In genomic region chr4:48670587-48670986, GRCh38 we compare ENCODE assay signal across 5 cellular contexts.
A peak's percentile ranks its signal among the peaks of the same experiment; 100 is the strongest.
TF ChIP-seq lines count a peak whose summit lies in the region.

No MANE protein-coding gene starts in this region.

TF ChIP-seq in SK-N-SH treated with all-trans-retinoic acid at 6 μM for 48 hours, 23 proteins besides CTCF, POLR2A, EP300 and RAD21:
- peak; percentile 63 for TF ChIP-seq ZNF8 (CRISPR knock-in tag; IDR thresholded peaks at IDR 0.05)
- TF ChIP-seq PATZ1 (CRISPR knock-in tag; IDR thresholded peaks at IDR 0.05; ENCODE audit: borderline replicate concordance): no peak
- TF ChIP-seq ISL1 (CRISPR knock-in tag; IDR thresholded peaks at IDR 0.05): no peak
- no peak for TF ChIP-seq ARNTL (CRISPR knock-in tag; IDR thresholded peaks at IDR 0.05; ENCODE audit: borderline replicate concordance, low read depth)
- no peak for TF ChIP-seq RARB (CRISPR knock-in tag; IDR thresholded peaks at IDR 0.05)
- no peak for TF ChIP-seq CREB5 (CRISPR knock-in tag; IDR thresholded peaks at IDR 0.05; ENCODE audit: low read depth)

TF ChIP-seq in SK-N-SH, 30 proteins besides CTCF, POLR2A, EP300 and RAD21:
- TF ChIP-seq MAX (IDR thresholded peaks at IDR 0.05; ENCODE audit: low read depth) (no peak), FOSL2 (IDR thresholded peaks at IDR 0.05; ENCODE audit: borderline replicate concordance, low read depth) (no peak), ZBTB33 (IDR thresholded peaks at IDR 0.05; ENCODE audit: borderline replicate concordance, low read depth) (no peak), RFX5 (IDR thresholded peaks at IDR 0.05; ENCODE audit: low read length) (no peak), POLR2AphosphoS5 (IDR thresholded peaks at IDR 0.05; ENCODE audit: low read depth, low read length) (no peak), SIN3A (IDR thresholded peaks at IDR 0.05; ENCODE audit: borderline replicate concordance, low read depth, low read length) (no peak), USF1 (IDR thresholded peaks at IDR 0.05; ENCODE audit: borderline replicate concordance, low read depth) (no peak), SMC3 (IDR thresholded peaks at IDR 0.05; ENCODE audit: low read depth, low read length) (no peak), USF2 (IDR thresholded peaks at IDR 0.05; ENCODE audit: borderline replicate concordance, low read depth, low read length) (no peak)

TF ChIP-seq in GM12891, 5 proteins besides CTCF, POLR2A, EP300 and RAD21:
- TF ChIP-seq SPI1 (IDR thresholded peaks at IDR 0.05; ENCODE audit: low read depth, low read length) (no peak), PAX5 (IDR thresholded peaks at IDR 0.05; ENCODE audit: insufficient read depth, low read length, severe bottlenecking) (no peak), POLR2AphosphoS5 (IDR thresholded peaks at IDR 0.05; ENCODE audit: low read depth, low read length) (no peak), POU2F2 (IDR thresholded peaks at IDR 0.05; ENCODE audit: low read depth, low read length) (no peak), TAF1 (IDR thresholded peaks at IDR 0.05; ENCODE audit: low read depth, low read length) (no peak)
TF ChIP-seq in GM12891: peak in this region for 0.

TF ChIP-seq in K562, 482 proteins besides CTCF, POLR2A, EP300 and RAD21:
- no peak for TF ChIP-seq SAP30 (IDR thresholded peaks at IDR 0.05; ENCODE audit: borderline replicate concordance, insufficient read depth, low read depth, low read length, poor library complexity, severe bottlenecking)
- TF ChIP-seq RBM25 (IDR thresholded peaks at IDR 0.05; ENCODE audit: low read depth, low read length, severe bottlenecking): peak; percentile 73
- TF ChIP-seq KDM1A (IDR thresholded peaks at IDR 0.05): peak in 1 of 2 experiments; percentile 46; a peak in 1 of 4 replicates
- TF ChIP-seq ZSCAN29 (IDR thresholded peaks at IDR 0.05): no peak
- TF ChIP-seq ZNF431 (CRISPR knock-in tag; IDR thresholded peaks at IDR 0.05): no peak
- TF ChIP-seq BCOR (IDR thresholded peaks at IDR 0.05): peak; percentile 50
- TF ChIP-seq ZNF146 (CRISPR knock-in tag; IDR thresholded peaks at IDR 0.05; ENCODE audit: unreplicated experiment): peak; percentile 97

TF ChIP-seq in H1, 55 proteins besides CTCF, POLR2A, EP300 and RAD21:
- TF ChIP-seq RFX5 (IDR thresholded peaks at IDR 0.05; ENCODE audit: borderline replicate concordance, low read depth, low read length): no peak
- TF ChIP-seq KDM1A (IDR thresholded peaks at IDR 0.05; ENCODE audit: borderline replicate concordance, low read length): 0 out of 2 replicates have a peak, but pooled peaks have one; percentile 23
TF ChIP-seq in H1: peak in this region for 1.
